Comparison of ENCODE assay signal across 1 cellular context in genomic region chr7:139918488-139918887, GRCh38.
TF ChIP-seq lines count a peak whose summit lies in the region.

No MANE protein-coding gene starts in this region.

TF ChIP-seq in K562, 482 proteins besides CTCF, POLR2A, EP300 and RAD21 (continued from another document and continues in another):
- peak in 1 of 2 experiments; percentile 45 for TF ChIP-seq E2F6 (IDR thresholded peaks at IDR 0.05; ENCODE audit: borderline replicate concordance in 1 of 2, extremely low read depth in 1 of 2, insufficient read depth in 1 of 2, insufficient read length in 1 of 2, low read depth in 1 of 2, low read length in 1 of 2, poor library complexity in 1 of 2, severe bottlenecking in 1 of 2)
- no peak for TF ChIP-seq FOXM1 (IDR thresholded peaks at IDR 0.05; ENCODE audit: low read depth)
- no peak for TF ChIP-seq FOXM1 (CRISPR knock-in tag; IDR thresholded peaks at IDR 0.05; ENCODE audit: low read depth)
- no peak for TF ChIP-seq NR2C1 (IDR thresholded peaks at IDR 0.05)
- TF ChIP-seq NR2C1 (tag; IDR thresholded peaks at IDR 0.05): 0 out of 2 replicates have a peak, but pooled peaks have one; percentile 40
- TF ChIP-seq CBFA2T2 (conservative IDR thresholded peaks at IDR 0.05): peak; percentile 70
- no peak for TF ChIP-seq ARID2 (IDR thresholded peaks at IDR 0.05)
- peak; percentile 73; the same call in 1 of the 2 replicates for TF ChIP-seq TFAP4 (CRISPR knock-in tag; IDR thresholded peaks at IDR 0.05; ENCODE audit: borderline replicate concordance)
- TF ChIP-seq, protein P1, sequence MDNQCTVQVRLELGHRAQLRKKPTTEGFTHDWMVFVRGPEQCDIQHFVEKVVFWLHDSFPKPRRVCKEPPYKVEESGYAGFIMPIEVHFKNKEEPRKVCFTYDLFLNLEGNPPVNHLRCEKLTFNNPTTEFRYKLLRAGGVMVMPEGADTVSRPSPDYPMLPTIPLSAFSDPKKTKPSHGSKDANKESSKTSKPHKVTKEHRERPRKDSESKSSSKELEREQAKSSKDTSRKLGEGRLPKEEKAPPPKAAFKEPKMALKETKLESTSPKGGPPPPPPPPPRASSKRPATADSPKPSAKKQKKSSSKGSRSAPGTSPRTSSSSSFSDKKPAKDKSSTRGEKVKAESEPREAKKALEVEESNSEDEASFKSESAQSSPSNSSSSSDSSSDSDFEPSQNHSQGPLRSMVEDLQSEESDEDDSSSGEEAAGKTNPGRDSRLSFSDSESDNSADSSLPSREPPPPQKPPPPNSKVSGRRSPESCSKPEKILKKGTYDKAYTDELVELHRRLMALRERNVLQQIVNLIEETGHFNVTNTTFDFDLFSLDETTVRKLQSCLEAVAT (IDR thresholded peaks at IDR 0.05): no peak
- TF ChIP-seq, protein P2, sequence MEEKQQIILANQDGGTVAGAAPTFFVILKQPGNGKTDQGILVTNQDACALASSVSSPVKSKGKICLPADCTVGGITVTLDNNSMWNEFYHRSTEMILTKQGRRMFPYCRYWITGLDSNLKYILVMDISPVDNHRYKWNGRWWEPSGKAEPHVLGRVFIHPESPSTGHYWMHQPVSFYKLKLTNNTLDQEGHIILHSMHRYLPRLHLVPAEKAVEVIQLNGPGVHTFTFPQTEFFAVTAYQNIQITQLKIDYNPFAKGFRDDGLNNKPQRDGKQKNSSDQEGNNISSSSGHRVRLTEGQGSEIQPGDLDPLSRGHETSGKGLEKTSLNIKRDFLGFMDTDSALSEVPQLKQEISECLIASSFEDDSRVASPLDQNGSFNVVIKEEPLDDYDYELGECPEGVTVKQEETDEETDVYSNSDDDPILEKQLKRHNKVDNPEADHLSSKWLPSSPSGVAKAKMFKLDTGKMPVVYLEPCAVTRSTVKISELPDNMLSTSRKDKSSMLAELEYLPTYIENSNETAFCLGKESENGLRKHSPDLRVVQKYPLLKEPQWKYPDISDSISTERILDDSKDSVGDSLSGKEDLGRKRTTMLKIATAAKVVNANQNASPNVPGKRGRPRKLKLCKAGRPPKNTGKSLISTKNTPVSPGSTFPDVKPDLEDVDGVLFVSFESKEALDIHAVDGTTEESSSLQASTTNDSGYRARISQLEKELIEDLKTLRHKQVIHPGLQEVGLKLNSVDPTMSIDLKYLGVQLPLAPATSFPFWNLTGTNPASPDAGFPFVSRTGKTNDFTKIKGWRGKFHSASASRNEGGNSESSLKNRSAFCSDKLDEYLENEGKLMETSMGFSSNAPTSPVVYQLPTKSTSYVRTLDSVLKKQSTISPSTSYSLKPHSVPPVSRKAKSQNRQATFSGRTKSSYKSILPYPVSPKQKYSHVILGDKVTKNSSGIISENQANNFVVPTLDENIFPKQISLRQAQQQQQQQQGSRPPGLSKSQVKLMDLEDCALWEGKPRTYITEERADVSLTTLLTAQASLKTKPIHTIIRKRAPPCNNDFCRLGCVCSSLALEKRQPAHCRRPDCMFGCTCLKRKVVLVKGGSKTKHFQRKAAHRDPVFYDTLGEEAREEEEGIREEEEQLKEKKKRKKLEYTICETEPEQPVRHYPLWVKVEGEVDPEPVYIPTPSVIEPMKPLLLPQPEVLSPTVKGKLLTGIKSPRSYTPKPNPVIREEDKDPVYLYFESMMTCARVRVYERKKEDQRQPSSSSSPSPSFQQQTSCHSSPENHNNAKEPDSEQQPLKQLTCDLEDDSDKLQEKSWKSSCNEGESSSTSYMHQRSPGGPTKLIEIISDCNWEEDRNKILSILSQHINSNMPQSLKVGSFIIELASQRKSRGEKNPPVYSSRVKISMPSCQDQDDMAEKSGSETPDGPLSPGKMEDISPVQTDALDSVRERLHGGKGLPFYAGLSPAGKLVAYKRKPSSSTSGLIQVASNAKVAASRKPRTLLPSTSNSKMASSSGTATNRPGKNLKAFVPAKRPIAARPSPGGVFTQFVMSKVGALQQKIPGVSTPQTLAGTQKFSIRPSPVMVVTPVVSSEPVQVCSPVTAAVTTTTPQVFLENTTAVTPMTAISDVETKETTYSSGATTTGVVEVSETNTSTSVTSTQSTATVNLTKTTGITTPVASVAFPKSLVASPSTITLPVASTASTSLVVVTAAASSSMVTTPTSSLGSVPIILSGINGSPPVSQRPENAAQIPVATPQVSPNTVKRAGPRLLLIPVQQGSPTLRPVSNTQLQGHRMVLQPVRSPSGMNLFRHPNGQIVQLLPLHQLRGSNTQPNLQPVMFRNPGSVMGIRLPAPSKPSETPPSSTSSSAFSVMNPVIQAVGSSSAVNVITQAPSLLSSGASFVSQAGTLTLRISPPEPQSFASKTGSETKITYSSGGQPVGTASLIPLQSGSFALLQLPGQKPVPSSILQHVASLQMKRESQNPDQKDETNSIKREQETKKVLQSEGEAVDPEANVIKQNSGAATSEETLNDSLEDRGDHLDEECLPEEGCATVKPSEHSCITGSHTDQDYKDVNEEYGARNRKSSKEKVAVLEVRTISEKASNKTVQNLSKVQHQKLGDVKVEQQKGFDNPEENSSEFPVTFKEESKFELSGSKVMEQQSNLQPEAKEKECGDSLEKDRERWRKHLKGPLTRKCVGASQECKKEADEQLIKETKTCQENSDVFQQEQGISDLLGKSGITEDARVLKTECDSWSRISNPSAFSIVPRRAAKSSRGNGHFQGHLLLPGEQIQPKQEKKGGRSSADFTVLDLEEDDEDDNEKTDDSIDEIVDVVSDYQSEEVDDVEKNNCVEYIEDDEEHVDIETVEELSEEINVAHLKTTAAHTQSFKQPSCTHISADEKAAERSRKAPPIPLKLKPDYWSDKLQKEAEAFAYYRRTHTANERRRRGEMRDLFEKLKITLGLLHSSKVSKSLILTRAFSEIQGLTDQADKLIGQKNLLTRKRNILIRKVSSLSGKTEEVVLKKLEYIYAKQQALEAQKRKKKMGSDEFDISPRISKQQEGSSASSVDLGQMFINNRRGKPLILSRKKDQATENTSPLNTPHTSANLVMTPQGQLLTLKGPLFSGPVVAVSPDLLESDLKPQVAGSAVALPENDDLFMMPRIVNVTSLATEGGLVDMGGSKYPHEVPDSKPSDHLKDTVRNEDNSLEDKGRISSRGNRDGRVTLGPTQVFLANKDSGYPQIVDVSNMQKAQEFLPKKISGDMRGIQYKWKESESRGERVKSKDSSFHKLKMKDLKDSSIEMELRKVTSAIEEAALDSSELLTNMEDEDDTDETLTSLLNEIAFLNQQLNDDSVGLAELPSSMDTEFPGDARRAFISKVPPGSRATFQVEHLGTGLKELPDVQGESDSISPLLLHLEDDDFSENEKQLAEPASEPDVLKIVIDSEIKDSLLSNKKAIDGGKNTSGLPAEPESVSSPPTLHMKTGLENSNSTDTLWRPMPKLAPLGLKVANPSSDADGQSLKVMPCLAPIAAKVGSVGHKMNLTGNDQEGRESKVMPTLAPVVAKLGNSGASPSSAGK (IDR thresholded peaks at IDR 0.05): peak; percentile 83
- peak; percentile 52; the same call in 1 of the 2 replicates for TF ChIP-seq NCOR1 (IDR thresholded peaks at IDR 0.05)
- no peak for TF ChIP-seq ZNF551 (CRISPR knock-in tag; IDR thresholded peaks at IDR 0.05)
- no peak for TF ChIP-seq PREB (CRISPR knock-in tag; IDR thresholded peaks at IDR 0.05)
- TF ChIP-seq, protein P3, sequence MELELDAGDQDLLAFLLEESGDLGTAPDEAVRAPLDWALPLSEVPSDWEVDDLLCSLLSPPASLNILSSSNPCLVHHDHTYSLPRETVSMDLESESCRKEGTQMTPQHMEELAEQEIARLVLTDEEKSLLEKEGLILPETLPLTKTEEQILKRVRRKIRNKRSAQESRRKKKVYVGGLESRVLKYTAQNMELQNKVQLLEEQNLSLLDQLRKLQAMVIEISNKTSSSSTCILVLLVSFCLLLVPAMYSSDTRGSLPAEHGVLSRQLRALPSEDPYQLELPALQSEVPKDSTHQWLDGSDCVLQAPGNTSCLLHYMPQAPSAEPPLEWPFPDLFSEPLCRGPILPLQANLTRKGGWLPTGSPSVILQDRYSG (tag; conservative IDR thresholded peaks at IDR 0.05; ENCODE audit: low read depth): peak; percentile 49
- TF ChIP-seq ZNF639 (CRISPR knock-in tag; conservative IDR thresholded peaks at IDR 0.05 in 1 of 2, IDR thresholded peaks at IDR 0.05 in 1 of 2): peak in 1 of 2 experiments; percentile 70; a peak in 2 of 4 replicates
- TF ChIP-seq, protein P4, sequence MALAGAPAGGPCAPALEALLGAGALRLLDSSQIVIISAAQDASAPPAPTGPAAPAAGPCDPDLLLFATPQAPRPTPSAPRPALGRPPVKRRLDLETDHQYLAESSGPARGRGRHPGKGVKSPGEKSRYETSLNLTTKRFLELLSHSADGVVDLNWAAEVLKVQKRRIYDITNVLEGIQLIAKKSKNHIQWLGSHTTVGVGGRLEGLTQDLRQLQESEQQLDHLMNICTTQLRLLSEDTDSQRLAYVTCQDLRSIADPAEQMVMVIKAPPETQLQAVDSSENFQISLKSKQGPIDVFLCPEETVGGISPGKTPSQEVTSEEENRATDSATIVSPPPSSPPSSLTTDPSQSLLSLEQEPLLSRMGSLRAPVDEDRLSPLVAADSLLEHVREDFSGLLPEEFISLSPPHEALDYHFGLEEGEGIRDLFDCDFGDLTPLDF (CRISPR knock-in tag; IDR thresholded peaks at IDR 0.05): no peak
- 0 out of 2 replicates have a peak, but pooled peaks have one; percentile 5 for TF ChIP-seq JUND (IDR thresholded peaks at IDR 0.05; ENCODE audit: borderline replicate concordance, low read depth, low read length)
- 0 out of 3 replicates have a peak, but pooled peaks have one; percentile 26 for TF ChIP-seq JUND (tag; IDR thresholded peaks at IDR 0.05; ENCODE audit: borderline replicate concordance, low read depth, low read length)
- peak in 1 of 2 experiments; percentile 69; a peak in 2 of 4 replicates for TF ChIP-seq RCOR1 (IDR thresholded peaks at IDR 0.05; ENCODE audit: borderline replicate concordance in 1 of 2, low read depth in 2 of 2, low read length in 2 of 2)
- 0 out of 4 replicates have a peak, but pooled peaks of 1 of the 2 experiments have one; percentile 32 for TF ChIP-seq MAZ (CRISPR knock-in tag; conservative IDR thresholded peaks at IDR 0.05 in 1 of 2, IDR thresholded peaks at IDR 0.05 in 1 of 2)
- 0 out of 2 replicates have a peak, but pooled peaks have one; percentile 15 for TF ChIP-seq ZNF75A (CRISPR knock-in tag; IDR thresholded peaks at IDR 0.05)
- TF ChIP-seq NCOA2 (IDR thresholded peaks at IDR 0.05; ENCODE audit: partially characterized antibody in 2 of 2): no peak
- no peak for TF ChIP-seq THAP7 (CRISPR knock-in tag; IDR thresholded peaks at IDR 0.05)
- peak; percentile 79; the same call in 1 of the 2 replicates for TF ChIP-seq DMBX1 (CRISPR knock-in tag; IDR thresholded peaks at IDR 0.05; ENCODE audit: borderline replicate concordance)
- no peak for TF ChIP-seq SRF (CRISPR knock-in tag; IDR thresholded peaks at IDR 0.05)
- peak in 1 of 2 experiments; percentile 61; a peak in 1 of 3 replicates for TF ChIP-seq CBX3 (IDR thresholded peaks at IDR 0.05; ENCODE audit: borderline replicate concordance in 1 of 2, low read length in 2 of 2)
- peak; percentile 63; the same call in 1 of the 2 replicates for TF ChIP-seq ZNF766 (CRISPR knock-in tag; conservative IDR thresholded peaks at IDR 0.05)
- TF ChIP-seq LCOR (CRISPR knock-in tag; IDR thresholded peaks at IDR 0.05): peak; percentile 59; the same call in 1 of the 2 replicates
- TF ChIP-seq MAFF (IDR thresholded peaks at IDR 0.05; ENCODE audit: low read length): peak; percentile 31; the same call in 1 of the 2 replicates
- peak; percentile 82 for TF ChIP-seq CBFA2T3 (IDR thresholded peaks at IDR 0.05)
- 0 out of 2 replicates have a peak, but pooled peaks have one; percentile 28 for TF ChIP-seq ZFX (CRISPR knock-in tag; IDR thresholded peaks at IDR 0.05)
- no peak for TF ChIP-seq MEF2A (IDR thresholded peaks at IDR 0.05; ENCODE audit: control insufficient read depth, low read depth, low read length)
